8 cellular contexts compared by ENCODE assay signal in the genomic region with DNA sequence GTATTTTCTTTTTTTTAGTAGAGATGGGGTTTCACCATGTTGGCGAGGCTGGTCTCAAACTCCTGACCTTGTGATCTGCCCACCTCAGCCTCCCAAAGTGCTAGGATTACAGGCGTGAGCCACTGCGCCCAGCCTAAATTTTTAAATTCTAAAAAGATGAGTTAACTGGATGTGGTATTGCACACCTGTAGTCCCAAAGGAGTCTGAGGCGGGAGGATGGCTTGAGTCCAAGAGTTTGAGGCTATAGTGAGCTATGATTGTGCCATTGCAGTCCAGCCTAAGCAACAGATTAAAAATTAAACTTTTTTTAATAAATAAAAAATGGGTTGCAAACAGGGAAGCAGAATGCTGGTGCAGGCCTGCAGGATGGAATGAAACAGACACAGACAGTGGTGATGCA.
DNase-seq lines count a peak whose midpoint lies in the region; ATAC-seq and TF ChIP-seq lines count a peak whose summit lies in the region.
"Not testable (repeated sequence)": the region's sequence is repeated elsewhere in the genome, so short reads cannot be mapped to it uniquely, and the experiment has no call there.

No MANE protein-coding gene starts in this region.

- not testable (repeated sequence) for H3K9me3 ChIP-seq in lower lobe of right lung; neutrophil; smooth muscle cell (replicated peaks; ENCODE audit: low read depth); upper lobe of right lung

- H4K20me1 ChIP-seq in smooth muscle cell (ENCODE audit: low read depth) = not testable (repeated sequence)

- POLR2A ChIA-PET in MCF 10A (lab: Yijun Ruan, JAX) = not testable (repeated sequence)

- H3K4me3 ChIP-seq in ACC112 (ENCODE audit: low read depth, low read length); lower lobe of right lung; neutrophil (ENCODE audit: low read depth in 1 of 2, low read length in 1 of 2); smooth muscle cell; upper lobe of right lung: not testable (repeated sequence)

- CTCF ChIA-PET in MCF 10A (lab: Yijun Ruan, JAX) = interaction anchor here (1.1 to 1.7 kb wide), 5 partner anchors 10 to 188 kb away, joined by 3 to 7 read pairs (median 3); no protein-coding TSS in a partner anchor

- peak overlapping the region; percentile 74 for H3K4me2 ChIP-seq in smooth muscle cell

- H3K36me3 ChIP-seq in ACC112 (ENCODE audit: insufficient read depth, low read length); lower lobe of right lung; neutrophil; smooth muscle cell (ENCODE audit: low read depth); upper lobe of right lung: not testable (repeated sequence)

- not testable (repeated sequence) for H3K9ac ChIP-seq in smooth muscle cell (ENCODE audit: low read depth)

- ATAC-seq in lower lobe of right lung, upper lobe of right lung: not testable (repeated sequence)

- H3K27me3 ChIP-seq in ACC112 (ENCODE audit: insufficient read depth, low read length); lower lobe of right lung (ENCODE audit: low read depth); neutrophil; smooth muscle cell (ENCODE audit: low read depth); upper lobe of right lung: not testable (repeated sequence)

- peaks cover 30% of the 10 kb centered on the region for H3K36me3 Mint-ChIP-seq in HFFc6 (ENCODE audit: low read depth)
- H3K36me3 Mint-ChIP-seq in MCF 10A (ENCODE audit: insufficient read depth, unreplicated experiment) = not testable (repeated sequence)

- H3K9me3 Mint-ChIP-seq in HFFc6; MCF 10A (ENCODE audit: unreplicated experiment): not testable (repeated sequence)

- 94% methylated on average over 4 of the region's 4 CpGs for WGBS in smooth muscle cell (ENCODE audit: low lambda C conversion rate)

- H2AFZ ChIP-seq in ACC112 (ENCODE audit: low read length, unreplicated experiment) = peak overlapping the region; percentile 55
- H2AFZ ChIP-seq in smooth muscle cell (ENCODE audit: low read depth) = not testable (repeated sequence)

- not testable (repeated sequence) for BruUV-seq in MCF 10A (replicated peaks; lab: Mats Ljungman, UMichigan)

- H3K27ac ChIP-seq in ACC112 (ENCODE audit: low read depth, low read length) = not testable (repeated sequence)
- peak overlapping the region; percentile 77 for H3K27ac ChIP-seq in lower lobe of right lung
- H3K27ac ChIP-seq in neutrophil = peak overlapping the region; percentile 64
- peak overlapping the region; percentile 70 for H3K27ac ChIP-seq in smooth muscle cell (ENCODE audit: low read depth)
- peak overlapping the region; percentile 78 for H3K27ac ChIP-seq in upper lobe of right lung

- H3K4me1 Mint-ChIP-seq in HFFc6 (ENCODE audit: low read depth) = peaks cover 54% of the 10 kb centered on the region
- H3K4me1 Mint-ChIP-seq in MCF 10A (ENCODE audit: insufficient read depth, unreplicated experiment) = not testable (repeated sequence)

- TF ChIP-seq CTCF in HFFc6 (IDR thresholded peaks at IDR 0.05); MCF 10A (IDR thresholded peaks at IDR 0.05; ENCODE audit: unreplicated experiment); lower lobe of right lung (IDR thresholded peaks at IDR 0.05); neutrophil (IDR thresholded peaks at IDR 0.05); smooth muscle cell (IDR thresholded peaks at IDR 0.05; ENCODE audit: borderline replicate concordance, insufficient read depth, poor library complexity, severe bottlenecking); upper lobe of right lung (IDR thresholded peaks at IDR 0.05): not testable (repeated sequence)

- H3K4me1 ChIP-seq in ACC112 (ENCODE audit: control insufficient read depth, insufficient read depth, low read length, unreplicated experiment); neutrophil (ENCODE audit: control insufficient read depth in 1 of 2, insufficient read depth in 1 of 2, low read depth in 1 of 2, low read length in 1 of 2): not testable (repeated sequence)
- H3K4me1 ChIP-seq in lower lobe of right lung (peaks cover 18% of the 10 kb centered on the region), smooth muscle cell (ENCODE audit: low read depth) (peaks cover 14% of the 10 kb centered on the region), upper lobe of right lung (peaks cover 15% of the 10 kb centered on the region)

- H3K27me3 Mint-ChIP-seq in HFFc6 (ENCODE audit: insufficient read depth); MCF 10A (ENCODE audit: insufficient read depth, unreplicated experiment): not testable (repeated sequence)

- DNase-seq in HFFc6; lower lobe of right lung; smooth muscle cell (lab: John Stamatoyannopoulos, UW; ENCODE audit: unreplicated experiment); upper lobe of right lung: not testable (repeated sequence)
- DNase-seq in MCF 10A (ENCODE audit: unreplicated experiment) (peak; percentile 22), glomerular visceral epithelial cell (ENCODE audit: extremely low spot score) (peak; percentile 46)

- H3K27ac Mint-ChIP-seq in HFFc6 = peak overlapping the region; percentile 87
- not testable (repeated sequence) for H3K27ac Mint-ChIP-seq in MCF 10A (ENCODE audit: low read depth, unreplicated experiment)

- intact Hi-C loops in MCF 10A (cut with micrococcal nuclease); lower lobe of right lung (cut with DNase I); upper lobe of right lung (cut with DNase I): not testable (repeated sequence)

- H3F3A ChIP-seq in smooth muscle cell (ENCODE audit: low read depth) = peaks cover 26% of the 10 kb centered on the region

- H3K79me2 ChIP-seq in ACC112 (ENCODE audit: control insufficient read depth, insufficient read depth, low read length, unreplicated experiment); smooth muscle cell (ENCODE audit: low read depth): not testable (repeated sequence)

- H3K4me3 Mint-ChIP-seq in HFFc6 = peak overlapping the region; percentile 79
- not testable (repeated sequence) for H3K4me3 Mint-ChIP-seq in MCF 10A (ENCODE audit: unreplicated experiment)
